25 cellular contexts compared by ENCODE assay signal in the genomic region with DNA sequence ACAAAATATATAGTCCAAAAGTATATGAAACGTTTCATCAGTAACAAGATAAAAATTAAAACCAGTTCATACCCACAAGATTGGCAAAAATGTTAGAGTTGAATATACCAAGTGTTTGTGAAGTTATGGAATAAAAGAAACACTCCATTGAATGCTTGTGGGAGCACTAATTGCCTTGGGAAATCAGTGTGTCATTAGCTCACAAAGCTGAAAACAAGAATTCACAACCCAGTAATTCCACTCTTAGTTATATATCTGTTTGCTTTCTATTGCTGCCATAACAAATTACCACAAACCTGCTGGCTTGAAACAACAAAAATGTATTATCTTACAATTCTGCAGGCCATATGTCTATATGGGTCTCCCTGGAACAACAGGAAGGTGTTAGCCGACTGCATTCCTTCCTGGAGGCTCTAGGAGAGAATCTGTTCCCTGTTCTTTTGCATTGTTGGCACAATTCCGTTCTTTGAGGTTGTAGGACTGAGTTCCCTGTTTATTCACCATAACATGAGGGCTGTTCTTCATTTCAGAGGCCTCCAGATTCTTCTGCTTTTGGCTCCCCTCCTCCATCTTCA. TPM values are rescaled to one million over a fixed set of nuclear protein-coding genes. Genes with fewer than 3 reads are reported as not detected.
DNase-seq lines count a peak whose midpoint lies in the region; ATAC-seq and TF ChIP-seq lines count a peak whose summit lies in the region.
"Had no signal": no experiment of that assay in that cellular context is flagged by ENCODE, and none has a peak within 500 bp of the region (broad histone marks: within the 10 kb centered on the region; RNA-seq: fewer than 3 reads in every experiment).

No MANE protein-coding gene starts in this region.

- H2AK5ac ChIP-seq in trophoblast cell (ENCODE audit: low read length) = no peak overlapping the region

- no peaks in the 10 kb centered on the region for H3K79me2 ChIP-seq in trophoblast cell (ENCODE audit: control insufficient read depth, insufficient read depth, low read length, poor library complexity)

- TF ChIP-seq CTCF in WERI-Rb-1 (IDR thresholded peaks at IDR 0.05; ENCODE audit: low read depth, low read length) = no peak

- H3K14ac ChIP-seq in trophoblast cell (ENCODE audit: low read length) = no peak overlapping the region

- H3K27me3 ChIP-seq in WERI-Rb-1 (ENCODE audit: insufficient read depth, low read depth, severe bottlenecking) = no peaks in the 10 kb centered on the region
- no peaks in the 10 kb centered on the region for H3K27me3 ChIP-seq in trophoblast cell (ENCODE audit: insufficient read depth, low read length)
- H3K27me3 ChIP-seq: BLaER1 treated with 17β-estradiol and CSF1 and Interleukin-3, amounts not matched to agents 10 nM and 100 nM; esophagus squamous epithelium; foreskin keratinocyte; heart left ventricle; transverse colon had no signal

- H4K91ac ChIP-seq in trophoblast cell (ENCODE audit: low read depth, low read length) = no peak overlapping the region

- H2AFZ ChIP-seq in trophoblast cell (ENCODE audit: insufficient read depth, low read length, poor library complexity) = no peak overlapping the region
- H2AFZ ChIP-seq: PC-9 had no signal

- H2BK120ac ChIP-seq in trophoblast cell (ENCODE audit: insufficient read depth, low read length, poor library complexity) = no peak overlapping the region

- H3K18ac ChIP-seq in trophoblast cell (ENCODE audit: low read length) = no peak overlapping the region

- peak overlapping the region; percentile 54 for H3K27ac ChIP-seq in WERI-Rb-1
- no peak overlapping the region for H3K27ac ChIP-seq in trophoblast cell (ENCODE audit: low read depth, low read length)
- H3K27ac ChIP-seq: esophagus squamous epithelium, foreskin keratinocyte, heart left ventricle, PC-9, psoas muscle, transverse colon had no signal

- no peak overlapping the region for H3K4ac ChIP-seq in trophoblast cell (ENCODE audit: low read depth, low read length)

- peak; percentile 6 for ATAC-seq in GM18858 (IDR thresholded peaks at IDR 0.05; ENCODE audit: unreplicated experiment)
- peak; percentile 20 for ATAC-seq in HG03571 (IDR thresholded peaks at IDR 0.05; ENCODE audit: unreplicated experiment)
- ATAC-seq in HG03135 (IDR thresholded peaks at IDR 0.05; ENCODE audit: unreplicated experiment) = no peak
- ATAC-seq: activated T-cell treated with anti-CD3 and anti-CD28 coated beads, Interleukin-2, amount 50 U/mL, for 72 hours; foreskin keratinocyte; heart left ventricle; naive thymus-derived CD4-positive, alpha-beta T cell; psoas muscle had no signal

- H4K12ac ChIP-seq in trophoblast cell (ENCODE audit: low read depth, low read length) = no peak overlapping the region

- peaks cover 4% of the 10 kb centered on the region for H3K9me3 ChIP-seq in WERI-Rb-1 (ENCODE audit: severe bottlenecking)
- no peaks in the 10 kb centered on the region for H3K9me3 ChIP-seq in trophoblast cell (ENCODE audit: insufficient read depth, low read depth, low read length)
- H3K9me3 ChIP-seq: esophagus squamous epithelium, psoas muscle, SK-N-SH, transverse colon had no signal

- H3K4me3 ChIP-seq in WERI-Rb-1 (ENCODE audit: low read depth, low read length) (no peak overlapping the region), trophoblast cell (ENCODE audit: low read depth, low read length) (no peak overlapping the region)
- H3K4me3 ChIP-seq: BLaER1 treated with 17β-estradiol and CSF1 and Interleukin-3, amounts not matched to agents 10 nM and 100 nM; esophagus squamous epithelium; heart left ventricle; PC-9; psoas muscle; transverse colon had no signal

- H3K4me2 ChIP-seq in trophoblast cell (ENCODE audit: low read length) = no peak overlapping the region
- H3K4me2 ChIP-seq: PC-9, SK-N-SH had no signal

- no peak overlapping the region for H3K9ac ChIP-seq in trophoblast cell (ENCODE audit: low read length)
- H3K9ac ChIP-seq: BLaER1 treated with 17β-estradiol and CSF1 and Interleukin-3, amounts not matched to agents 10 nM and 100 nM; SK-N-SH had no signal

- DNase-seq in WERI-Rb-1 = no peak
- DNase-seq in trophoblast cell = peak; percentile 80 to 88
- no peak for DNase-seq in H4 (ENCODE audit: low spot score)
- no peak for DNase-seq in NCI-H2029 (lab: John Stamatoyannopoulos, UW)
- DNase-seq: activated CD4-positive, alpha-beta memory T cell treated with anti-CD3 and anti-CD28 coated beads for 36 hours; activated CD4-positive, CD25-positive, alpha-beta regulatory T cell treated with anti-CD3 and anti-CD28 coated beads, Interleukin-2, amount 50 U/mL, for 72 hours; activated naive CD4-positive, alpha-beta T cell treated with Interleukin-2 at 50 U/mL for 16 hours; activated T-cell treated with anti-CD3 and anti-CD28 coated beads, Interleukin-2, amount 50 U/mL, for 72 hours; DND-41; esophagus squamous epithelium; foreskin keratinocyte; GOT3; heart left ventricle; kidney; naive thymus-derived CD4-positive, alpha-beta T cell; NCI-H146; NK-92 treated with Interleukin-12 subunit alpha and Interleukin-12 subunit beta, amount 100 ng/mL, for 24 hours; PC-9; psoas muscle; SK-N-SH; transverse colon had no signal

- no peaks in the 10 kb centered on the region for H3K79me1 ChIP-seq in trophoblast cell (ENCODE audit: low read length)

- WGBS in trophoblast cell (ENCODE audit: extremely low coverage, insufficient coverage, insufficient read length) = no CpG with 5 or more reads among the region's 3 CpGs

- no peaks in the 10 kb centered on the region for H3K4me1 ChIP-seq in trophoblast cell (ENCODE audit: control insufficient read depth in 1 of 2, insufficient read depth in 2 of 2, low read length in 2 of 2)
- H3K4me1 ChIP-seq: esophagus squamous epithelium, foreskin keratinocyte, heart left ventricle, psoas muscle, transverse colon had no signal

- no peak overlapping the region for H4K8ac ChIP-seq in trophoblast cell (ENCODE audit: low read depth, low read length)

- H3K36me3 ChIP-seq in WERI-Rb-1 = no peaks in the 10 kb centered on the region
- no peaks in the 10 kb centered on the region for H3K36me3 ChIP-seq in trophoblast cell (ENCODE audit: control insufficient read depth in 1 of 2, insufficient read depth in 2 of 2, low read length in 2 of 2)

- no peak overlapping the region for H3K23ac ChIP-seq in trophoblast cell (ENCODE audit: low read length)

- no peak overlapping the region for H2BK12ac ChIP-seq in trophoblast cell (ENCODE audit: low read length)

- H2BK5ac ChIP-seq in trophoblast cell (ENCODE audit: low read depth, low read length, poor library complexity) = no peak overlapping the region

RNA-seq across cellular contexts. Expression of gene SEM1, which starts 45.7 kb away (rescaled TPM):
- polyA plus RNA-seq in trophoblast cell (2013) = 117 TPM in 2 replicates
- 228 and 330 TPM in 2 replicates for total RNA-seq in H4 (2014; rRNA removed; shearing (Covaris generic))

Comparison
In these comparisons a context has a peak if more than half of its experiments do, and no peak if none do; other contexts are left out.
1. DNase-seq: peak in trophoblast cell (2 of 2); none in WERI-Rb-1 (single experiment), H4 (single experiment) and NCI-H2029 (single experiment).